ENCODE assay signal across 2 cellular contexts in the genomic region with DNA sequence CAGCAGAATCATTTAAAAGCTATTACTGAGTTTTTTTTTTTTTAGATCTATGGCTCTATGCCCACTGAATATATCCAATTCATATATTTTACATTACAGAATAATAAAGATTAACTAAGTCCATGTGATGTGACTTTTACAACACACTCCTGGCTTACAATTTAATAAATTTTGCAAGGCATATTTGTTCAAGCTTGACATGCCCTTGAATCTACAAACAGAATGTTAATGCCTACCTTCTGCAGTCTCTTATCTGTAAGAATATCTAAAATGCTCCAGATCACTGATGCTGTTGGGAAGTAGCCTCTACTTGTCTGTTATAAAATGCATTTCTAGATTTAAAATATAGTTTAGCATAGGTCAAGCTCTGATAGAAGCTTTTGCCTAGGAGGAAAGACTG.
TF ChIP-seq lines count a peak whose summit lies in the region.

No MANE protein-coding gene starts in this region.

TF ChIP-seq in liver, 16 proteins besides CTCF, POLR2A, EP300 and RAD21 (continued from another document):
- TF ChIP-seq, protein P1, sequence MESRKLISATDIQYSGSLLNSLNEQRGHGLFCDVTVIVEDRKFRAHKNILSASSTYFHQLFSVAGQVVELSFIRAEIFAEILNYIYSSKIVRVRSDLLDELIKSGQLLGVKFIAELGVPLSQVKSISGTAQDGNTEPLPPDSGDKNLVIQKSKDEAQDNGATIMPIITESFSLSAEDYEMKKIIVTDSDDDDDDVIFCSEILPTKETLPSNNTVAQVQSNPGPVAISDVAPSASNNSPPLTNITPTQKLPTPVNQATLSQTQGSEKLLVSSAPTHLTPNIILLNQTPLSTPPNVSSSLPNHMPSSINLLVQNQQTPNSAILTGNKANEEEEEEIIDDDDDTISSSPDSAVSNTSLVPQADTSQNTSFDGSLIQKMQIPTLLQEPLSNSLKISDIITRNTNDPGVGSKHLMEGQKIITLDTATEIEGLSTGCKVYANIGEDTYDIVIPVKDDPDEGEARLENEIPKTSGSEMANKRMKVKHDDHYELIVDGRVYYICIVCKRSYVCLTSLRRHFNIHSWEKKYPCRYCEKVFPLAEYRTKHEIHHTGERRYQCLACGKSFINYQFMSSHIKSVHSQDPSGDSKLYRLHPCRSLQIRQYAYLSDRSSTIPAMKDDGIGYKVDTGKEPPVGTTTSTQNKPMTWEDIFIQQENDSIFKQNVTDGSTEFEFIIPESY (IDR thresholded peaks at IDR 0.05) = no peak
- TF ChIP-seq SP1 (IDR thresholded peaks at IDR 0.05) = peak; percentile 52
- peak; percentile 78 for TF ChIP-seq FOXA2 (IDR thresholded peaks at IDR 0.05)
- no peak for TF ChIP-seq TAF1 (conservative IDR thresholded peaks at IDR 0.05)
- peak; percentile 43 to 63 for TF ChIP-seq RXRA (IDR thresholded peaks at IDR 0.05)
- TF ChIP-seq EGR1 (IDR thresholded peaks at IDR 0.05; ENCODE audit: low read depth in 2 of 2) = peak in 1 of 2 donors; percentile 42
- peak in 1 of 2 donors; percentile 58 for TF ChIP-seq JUND (IDR thresholded peaks at IDR 0.05)
- TF ChIP-seq HNF4A (conservative IDR thresholded peaks at IDR 0.05) = peak; percentile 54
- TF ChIP-seq HNF4G (IDR thresholded peaks at IDR 0.05) = no peak
- TF ChIP-seq NR2F2 (IDR thresholded peaks at IDR 0.05) = no peak
- peak; percentile 37 for TF ChIP-seq YY1 (IDR thresholded peaks at IDR 0.05)
- TF ChIP-seq, protein P2, sequence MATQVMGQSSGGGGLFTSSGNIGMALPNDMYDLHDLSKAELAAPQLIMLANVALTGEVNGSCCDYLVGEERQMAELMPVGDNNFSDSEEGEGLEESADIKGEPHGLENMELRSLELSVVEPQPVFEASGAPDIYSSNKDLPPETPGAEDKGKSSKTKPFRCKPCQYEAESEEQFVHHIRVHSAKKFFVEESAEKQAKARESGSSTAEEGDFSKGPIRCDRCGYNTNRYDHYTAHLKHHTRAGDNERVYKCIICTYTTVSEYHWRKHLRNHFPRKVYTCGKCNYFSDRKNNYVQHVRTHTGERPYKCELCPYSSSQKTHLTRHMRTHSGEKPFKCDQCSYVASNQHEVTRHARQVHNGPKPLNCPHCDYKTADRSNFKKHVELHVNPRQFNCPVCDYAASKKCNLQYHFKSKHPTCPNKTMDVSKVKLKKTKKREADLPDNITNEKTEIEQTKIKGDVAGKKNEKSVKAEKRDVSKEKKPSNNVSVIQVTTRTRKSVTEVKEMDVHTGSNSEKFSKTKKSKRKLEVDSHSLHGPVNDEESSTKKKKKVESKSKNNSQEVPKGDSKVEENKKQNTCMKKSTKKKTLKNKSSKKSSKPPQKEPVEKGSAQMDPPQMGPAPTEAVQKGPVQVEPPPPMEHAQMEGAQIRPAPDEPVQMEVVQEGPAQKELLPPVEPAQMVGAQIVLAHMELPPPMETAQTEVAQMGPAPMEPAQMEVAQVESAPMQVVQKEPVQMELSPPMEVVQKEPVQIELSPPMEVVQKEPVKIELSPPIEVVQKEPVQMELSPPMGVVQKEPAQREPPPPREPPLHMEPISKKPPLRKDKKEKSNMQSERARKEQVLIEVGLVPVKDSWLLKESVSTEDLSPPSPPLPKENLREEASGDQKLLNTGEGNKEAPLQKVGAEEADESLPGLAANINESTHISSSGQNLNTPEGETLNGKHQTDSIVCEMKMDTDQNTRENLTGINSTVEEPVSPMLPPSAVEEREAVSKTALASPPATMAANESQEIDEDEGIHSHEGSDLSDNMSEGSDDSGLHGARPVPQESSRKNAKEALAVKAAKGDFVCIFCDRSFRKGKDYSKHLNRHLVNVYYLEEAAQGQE (IDR thresholded peaks at IDR 0.05) = peak; percentile 24
- no peak for TF ChIP-seq GABPA (IDR thresholded peaks at IDR 0.05 in 1 of 2, conservative IDR thresholded peaks at IDR 0.05 in 1 of 2)

TF ChIP-seq in HepG2, 621 proteins besides CTCF, POLR2A, EP300 and RAD21 (continued from another document):
- TF ChIP-seq, protein P3, sequence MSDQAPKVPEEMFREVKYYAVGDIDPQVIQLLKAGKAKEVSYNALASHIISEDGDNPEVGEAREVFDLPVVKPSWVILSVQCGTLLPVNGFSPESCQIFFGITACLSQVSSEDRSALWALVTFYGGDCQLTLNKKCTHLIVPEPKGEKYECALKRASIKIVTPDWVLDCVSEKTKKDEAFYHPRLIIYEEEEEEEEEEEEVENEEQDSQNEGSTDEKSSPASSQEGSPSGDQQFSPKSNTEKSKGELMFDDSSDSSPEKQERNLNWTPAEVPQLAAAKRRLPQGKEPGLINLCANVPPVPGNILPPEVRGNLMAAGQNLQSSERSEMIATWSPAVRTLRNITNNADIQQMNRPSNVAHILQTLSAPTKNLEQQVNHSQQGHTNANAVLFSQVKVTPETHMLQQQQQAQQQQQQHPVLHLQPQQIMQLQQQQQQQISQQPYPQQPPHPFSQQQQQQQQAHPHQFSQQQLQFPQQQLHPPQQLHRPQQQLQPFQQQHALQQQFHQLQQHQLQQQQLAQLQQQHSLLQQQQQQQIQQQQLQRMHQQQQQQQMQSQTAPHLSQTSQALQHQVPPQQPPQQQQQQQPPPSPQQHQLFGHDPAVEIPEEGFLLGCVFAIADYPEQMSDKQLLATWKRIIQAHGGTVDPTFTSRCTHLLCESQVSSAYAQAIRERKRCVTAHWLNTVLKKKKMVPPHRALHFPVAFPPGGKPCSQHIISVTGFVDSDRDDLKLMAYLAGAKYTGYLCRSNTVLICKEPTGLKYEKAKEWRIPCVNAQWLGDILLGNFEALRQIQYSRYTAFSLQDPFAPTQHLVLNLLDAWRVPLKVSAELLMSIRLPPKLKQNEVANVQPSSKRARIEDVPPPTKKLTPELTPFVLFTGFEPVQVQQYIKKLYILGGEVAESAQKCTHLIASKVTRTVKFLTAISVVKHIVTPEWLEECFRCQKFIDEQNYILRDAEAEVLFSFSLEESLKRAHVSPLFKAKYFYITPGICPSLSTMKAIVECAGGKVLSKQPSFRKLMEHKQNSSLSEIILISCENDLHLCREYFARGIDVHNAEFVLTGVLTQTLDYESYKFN (CRISPR knock-in tag; conservative IDR thresholded peaks at IDR 0.05) = no peak
- no peak for TF ChIP-seq KLF13 (CRISPR knock-in tag; IDR thresholded peaks at IDR 0.05)
- TF ChIP-seq ZSCAN21 (CRISPR knock-in tag; IDR thresholded peaks at IDR 0.05; ENCODE audit: borderline replicate concordance) = no peak
- TF ChIP-seq, protein P4, sequence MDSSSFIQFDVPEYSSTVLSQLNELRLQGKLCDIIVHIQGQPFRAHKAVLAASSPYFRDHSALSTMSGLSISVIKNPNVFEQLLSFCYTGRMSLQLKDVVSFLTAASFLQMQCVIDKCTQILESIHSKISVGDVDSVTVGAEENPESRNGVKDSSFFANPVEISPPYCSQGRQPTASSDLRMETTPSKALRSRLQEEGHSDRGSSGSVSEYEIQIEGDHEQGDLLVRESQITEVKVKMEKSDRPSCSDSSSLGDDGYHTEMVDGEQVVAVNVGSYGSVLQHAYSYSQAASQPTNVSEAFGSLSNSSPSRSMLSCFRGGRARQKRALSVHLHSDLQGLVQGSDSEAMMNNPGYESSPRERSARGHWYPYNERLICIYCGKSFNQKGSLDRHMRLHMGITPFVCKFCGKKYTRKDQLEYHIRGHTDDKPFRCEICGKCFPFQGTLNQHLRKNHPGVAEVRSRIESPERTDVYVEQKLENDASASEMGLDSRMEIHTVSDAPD (CRISPR knock-in tag; IDR thresholded peaks at IDR 0.05) = no peak
- TF ChIP-seq MIER2 (CRISPR knock-in tag; IDR thresholded peaks at IDR 0.05) = no peak
